In the genomic region with DNA sequence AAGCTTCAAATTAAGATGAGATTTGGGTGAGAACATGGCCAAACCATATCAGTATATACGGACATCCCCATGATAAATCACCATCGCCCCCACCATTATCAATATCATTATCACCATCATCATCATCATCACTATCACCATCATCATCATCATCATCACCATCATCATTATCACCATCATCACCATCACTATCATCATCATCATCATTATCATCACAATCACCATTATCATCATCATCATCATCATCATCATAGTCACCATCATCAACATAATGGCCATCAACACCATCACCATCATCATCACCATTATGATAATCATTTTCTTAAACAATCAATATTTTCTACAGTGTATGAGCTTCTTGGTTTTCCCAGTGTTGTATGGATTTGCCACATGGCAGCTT, we compare ENCODE assay signal across 19 cellular contexts.
A peak's percentile ranks its signal among the peaks of the same experiment; 100 is the strongest.
DNase-seq lines count a peak whose midpoint lies in the region; ATAC-seq, FAIRE-seq and TF ChIP-seq lines count a peak whose summit lies in the region.
"Had no signal": no experiment of that assay in that cellular context is flagged by ENCODE, and none has a peak within 500 bp of the region (broad histone marks: within the 10 kb centered on the region; RNA-seq: fewer than 3 reads in every experiment).

No MANE protein-coding gene starts in this region.

- SMC1A ChIA-PET in GM12878 (lab: Charles Lee; ENCODE audit: uncharacterized antibody, unreplicated experiment): no interaction called here

- H4K20me1 ChIP-seq in GM12878 (ENCODE audit: control insufficient read depth, insufficient read depth): no peaks in the 10 kb centered on the region
- H4K20me1 ChIP-seq: BLaER1 had no signal

- H3K4me1 ChIP-seq in HEK293 (ENCODE audit: control insufficient read depth, insufficient read depth, low read length): no peaks in the 10 kb centered on the region
- H3K4me1 ChIP-seq in GM12878 (ENCODE audit: control insufficient read depth, insufficient read depth, low read length): no peaks in the 10 kb centered on the region
- H3K4me1 ChIP-seq in colonic mucosa: no peaks in the 10 kb centered on the region
- H3K4me1 ChIP-seq: BLaER1, Caco-2, HAP-1 had no signal

- in situ Hi-C loops in GM12878 (cut with MboI): no loop called here

- DNase-seq in D721Med (ENCODE audit: insufficient read length, low spot score) (no peak), GM12878 (ENCODE audit: low read depth, low spot score) (no peak), SKM-1 (lab: John Stamatoyannopoulos, UW; ENCODE audit: unreplicated experiment) (no peak), colonic mucosa (no peak), T-cell (no peak)
- DNase-seq: Caco-2; CD4-positive, CD25-positive, alpha-beta regulatory T cell; CD8-positive, alpha-beta T cell; DMS 273 treated with DMSO at 0.1 percent for 48 hours; DMS79; EL; GDM1; GOT3 had no signal

- no peaks in the 10 kb centered on the region for H3K9me3 ChIP-seq in HEK293 (ENCODE audit: control insufficient read depth, insufficient read depth, low read depth, low read length)
- H3K9me3 ChIP-seq in GM12878 (replicated peaks; ENCODE audit: control insufficient read depth, insufficient read depth, low read length): no peaks in the 10 kb centered on the region
- no peaks in the 10 kb centered on the region for H3K9me3 ChIP-seq in colonic mucosa
- H3K9me3 ChIP-seq: BLaER1, Caco-2, HAP-1 had no signal

- FAIRE-seq in D721Med (lab: Jason Lieb, UNC): peak; percentile 94
- FAIRE-seq in GM12878 (lab: Jason Lieb, UNC): peak; percentile 78
- FAIRE-seq: H54 had no signal

- H3K27ac ChIP-seq in HEK293 (ENCODE audit: extremely low read depth, low read depth, low read length) (no peak overlapping the region), GM12878 (ENCODE audit: control insufficient read depth, insufficient read depth) (no peak overlapping the region), colonic mucosa (no peak overlapping the region)
- H3K27ac ChIP-seq: BLaER1, C4-2B had no signal

- no peak overlapping the region for H3K4me2 ChIP-seq in GM12878 (ENCODE audit: control insufficient read depth, insufficient read depth)
- H3K4me2 ChIP-seq: BLaER1 had no signal

- no peak overlapping the region for H3K27ac Mint-ChIP-seq in T-cell
- H3K27ac Mint-ChIP-seq: B cell; CD4-positive, CD25-positive, alpha-beta regulatory T cell; CD8-positive, alpha-beta T cell had no signal

- no peak overlapping the region for H2AFZ ChIP-seq in GM12878 (ENCODE audit: control insufficient read depth, low read depth, low read length)

- ATAC-seq in GM12878 (no peak), T-cell (replicated peaks in 1 of 4) (no peak)
- ATAC-seq: CD8-positive, alpha-beta T cell had no signal

- POLR2A ChIA-PET in HEK293 (lab: Yijun Ruan, JAX): no interaction called here
- POLR2A ChIA-PET in GM12878 (lab: Charles Lee): no interaction called here
- POLR2A ChIA-PET in T-cell (lab: Charles Lee): no interaction called here

- peaks cover 4 to 5% (median 5%) of the 10 kb centered on the region in 3 donors for H3K9me3 Mint-ChIP-seq in T-cell

- H3K4me3 ChIP-seq in HEK293 (ENCODE audit: low read depth, low read length) (no peak overlapping the region), GM12878 (no peak overlapping the region), colonic mucosa (no peak overlapping the region)
- H3K4me3 ChIP-seq: BLaER1, HAP-1 had no signal

- WGBS in GM12878 (ENCODE audit: insufficient coverage, insufficient replicate concordance, low lambda C conversion rate, missing lambda C conversion rate): 67% methylated on average over 2 of the region's 2 CpGs

- no peak for TF ChIP-seq POLR2A in GM12878 (IDR thresholded peaks at IDR 0.05; ENCODE audit: low read depth, low read length)

- H3K36me3 Mint-ChIP-seq in T-cell: no peaks in the 10 kb centered on the region
- H3K36me3 Mint-ChIP-seq: CD8-positive, alpha-beta T cell had no signal

- intact Hi-C loops in GM12878 (cut with micrococcal nuclease; ENCODE audit: unreplicated experiment): no loop called here
- intact Hi-C loops in colonic mucosa (cut with DNase I): no loop called here

- no peaks in the 10 kb centered on the region for H3K79me2 ChIP-seq in GM12878 (ENCODE audit: control insufficient read depth, insufficient read depth, low read length)

- RAD21 ChIA-PET in GM12878 (lab: Charles Lee; ENCODE audit: unreplicated experiment): no interaction called here

- no peaks in the 10 kb centered on the region for H3K4me1 Mint-ChIP-seq in T-cell
- H3K4me1 Mint-ChIP-seq: B cell; CD4-positive, CD25-positive, alpha-beta regulatory T cell had no signal

- H3K9ac ChIP-seq in GM12878 (ENCODE audit: control insufficient read depth, insufficient read depth, low read length): no peak overlapping the region
- no peak overlapping the region for H3K9ac ChIP-seq in colonic mucosa (ENCODE audit: low read depth in 2 of 2, low read length in 2 of 2)
- H3K9ac ChIP-seq: BLaER1 had no signal

- no peak overlapping the region for H3K4me3 Mint-ChIP-seq in T-cell
- H3K4me3 Mint-ChIP-seq: B cell; CD4-positive, CD25-positive, alpha-beta regulatory T cell; CD8-positive, alpha-beta T cell had no signal

- CTCF ChIA-PET in HEK293 (lab: Yijun Ruan, JAX) (no interaction called here), GM12878 (lab: Yijun Ruan, JAX) (no interaction called here), T-cell (lab: Charles Lee) (no interaction called here)

- H3K27me3 Mint-ChIP-seq in T-cell: no peaks in the 10 kb centered on the region
- H3K27me3 Mint-ChIP-seq: B cell; CD4-positive, CD25-positive, alpha-beta regulatory T cell had no signal

- no peak for TF ChIP-seq EP300 in GM12878 (IDR thresholded peaks at IDR 0.05; ENCODE audit: borderline replicate concordance in 1 of 2, control insufficient read depth in 1 of 2, low read depth in 2 of 2, low read length in 2 of 2)

- BruUV-seq in GM12878 (replicated peaks; lab: Mats Ljungman, UMichigan): no TSS peak

- TF ChIP-seq CTCF in D721Med (IDR thresholded peaks at IDR 0.05; ENCODE audit: insufficient read depth, missing control alignments) (no peak), HEK293 (tag by site-specific recombination; IDR thresholded peaks at IDR 0.05) (no peak), GM12878 (IDR thresholded peaks at IDR 0.05 in 2 of 3, conservative IDR thresholded peaks at IDR 0.05 in 1 of 3; ENCODE audit: control insufficient read depth in 2 of 3, extremely low read depth in 1 of 3, insufficient read depth in 1 of 3, low read depth in 3 of 3, low read length in 3 of 3) (no peak), colonic mucosa (IDR thresholded peaks at IDR 0.05) (no peak)

- H3K36me3 ChIP-seq in HEK293 (ENCODE audit: control insufficient read depth in 2 of 2, insufficient read depth in 1 of 2, low read length in 2 of 2) (no peaks in the 10 kb centered on the region), GM12878 (ENCODE audit: control insufficient read depth in 2 of 2, insufficient read depth in 2 of 2, low read length in 1 of 2) (no peaks in the 10 kb centered on the region), colonic mucosa (no peaks in the 10 kb centered on the region)
- H3K36me3 ChIP-seq: BLaER1, HAP-1 had no signal

- TF ChIP-seq RAD21 in GM12878 (IDR thresholded peaks at IDR 0.05; ENCODE audit: insufficient read depth, low read depth, low read length): no peak

- H3K27me3 ChIP-seq in GM12878 (replicated peaks in 1 of 2; ENCODE audit: control insufficient read depth in 2 of 2, insufficient read depth in 2 of 2, low read length in 1 of 2) (no peaks in the 10 kb centered on the region), colonic mucosa (no peaks in the 10 kb centered on the region)
- H3K27me3 ChIP-seq: BLaER1 had no signal

TF ChIP-seq in HEK293, 187 proteins besides CTCF, POLR2A, EP300 and RAD21:
- TF ChIP-seq, protein P1, sequence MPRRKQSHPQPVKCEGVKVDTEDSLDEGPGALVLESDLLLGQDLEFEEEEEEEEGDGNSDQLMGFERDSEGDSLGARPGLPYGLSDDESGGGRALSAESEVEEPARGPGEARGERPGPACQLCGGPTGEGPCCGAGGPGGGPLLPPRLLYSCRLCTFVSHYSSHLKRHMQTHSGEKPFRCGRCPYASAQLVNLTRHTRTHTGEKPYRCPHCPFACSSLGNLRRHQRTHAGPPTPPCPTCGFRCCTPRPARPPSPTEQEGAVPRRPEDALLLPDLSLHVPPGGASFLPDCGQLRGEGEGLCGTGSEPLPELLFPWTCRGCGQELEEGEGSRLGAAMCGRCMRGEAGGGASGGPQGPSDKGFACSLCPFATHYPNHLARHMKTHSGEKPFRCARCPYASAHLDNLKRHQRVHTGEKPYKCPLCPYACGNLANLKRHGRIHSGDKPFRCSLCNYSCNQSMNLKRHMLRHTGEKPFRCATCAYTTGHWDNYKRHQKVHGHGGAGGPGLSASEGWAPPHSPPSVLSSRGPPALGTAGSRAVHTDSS (tag by site-specific recombination; IDR thresholded peaks at IDR 0.05): peak; percentile 92
- TF ChIP-seq SALL2 (tag by site-specific recombination; IDR thresholded peaks at IDR 0.05; ENCODE audit: borderline replicate concordance) (no peak), ZNF624 (tag by site-specific recombination; IDR thresholded peaks at IDR 0.05) (no peak), ZNF146 (tag by site-specific recombination; IDR thresholded peaks at IDR 0.05) (no peak), ZNF670 (tag by site-specific recombination; IDR thresholded peaks at IDR 0.05; ENCODE audit: low read depth) (no peak)
TF ChIP-seq in HEK293: peak in this region for 1.

TF ChIP-seq in GM12878, 131 proteins besides CTCF, POLR2A, EP300 and RAD21:
- no peak for TF ChIP-seq NBN (IDR thresholded peaks at IDR 0.05)
- TF ChIP-seq ASH2L (IDR thresholded peaks at IDR 0.05; ENCODE audit: borderline replicate concordance, low read depth): no peak
